ENCODE assay signal across 8 cellular contexts in genomic region chr17:45061606-45062205, GRCh38. TPM values are rescaled to one million over a fixed set of nuclear protein-coding genes. Genes with fewer than 3 reads are reported as not detected.
DNase-seq lines count a peak whose midpoint lies in the region; ATAC-seq and TF ChIP-seq lines count a peak whose summit lies in the region.

No MANE protein-coding gene starts in this region.

- H3K36me3 ChIP-seq in OCI-LY1 (ENCODE audit: insufficient read depth, low read length) (peaks cover 8% of the 10 kb centered on the region; the same call in 1 of the 2 replicates), endodermal cell (ENCODE audit: control insufficient read depth, insufficient read depth, low read length) (no peaks in the 10 kb centered on the region), neutrophil (no peaks in the 10 kb centered on the region)

- H3F3A ChIP-seq in OCI-LY1 (ENCODE audit: insufficient read depth, low read length), result no peaks in the 10 kb centered on the region

- CTCF ChIA-PET in CD4-positive, alpha-beta T cell (lab: Charles Lee), result interaction anchor here (1.0 to 1.3 kb wide), 3 partner anchors 11 to 74 kb away, joined by 5 to 6 read pairs (median 5); partner anchors contain the start of gene ACBD4

- peaks cover 9% of the 10 kb centered on the region for H3K36me3 Mint-ChIP-seq in CD4-positive, alpha-beta T cell (ENCODE audit: low read depth)
- H3K36me3 Mint-ChIP-seq in endodermal cell (ENCODE audit: low read depth), result peaks cover 7% of the 10 kb centered on the region

- H3K79me2 ChIP-seq in OCI-LY1 (ENCODE audit: insufficient read depth, low read length), result peaks cover 55% of the 10 kb centered on the region

- intact Hi-C loops in CD4-positive, alpha-beta T cell (cut with DNase I, micrococcal nuclease), result loop anchor here (1.0 to 5.0 kb wide), 6 partner anchors 10 to 256 kb away; partner anchors contain the start of genes DCAKD (in 1 of the 2), EFTUD2 (in 1 of the 2), HEXIM1 (in 1 of the 2) and HEXIM2 (in 1 of the 2)

- H3K27me3 ChIP-seq in CD4-positive, alpha-beta T cell (ENCODE audit: control insufficient read depth, insufficient read depth, low read length), result no peaks in the 10 kb centered on the region
- H3K27me3 ChIP-seq in OCI-LY1 (ENCODE audit: insufficient read depth, low read length) (no peaks in the 10 kb centered on the region), endodermal cell (ENCODE audit: control insufficient read depth, insufficient read depth, low read length, poor library complexity, severe bottlenecking) (no peaks in the 10 kb centered on the region), neutrophil (no peaks in the 10 kb centered on the region)

- no peak overlapping the region for H2AFZ ChIP-seq in OCI-LY1 (ENCODE audit: low read length)

- H3K9me2 ChIP-seq in OCI-LY1 (ENCODE audit: low read depth, low read length), result no peaks in the 10 kb centered on the region

- peak overlapping the region; percentile 95 for H3K4me3 ChIP-seq in OCI-LY1 (ENCODE audit: low read depth, low read length, poor library complexity, severe bottlenecking)
- peak overlapping the region; percentile 92 for H3K4me3 ChIP-seq in endodermal cell (ENCODE audit: low read length)
- peak overlapping the region; percentile 61 to 97 for H3K4me3 ChIP-seq in neutrophil (ENCODE audit: low read depth in 1 of 2, low read length in 1 of 2)

- WGBS in endodermal cell (ENCODE audit: insufficient coverage in 1 of 2, insufficient read length in 1 of 2), 2 experiments, result 17 to 37% methylated on average over 5 to 12 of the region's 15 CpGs

- H3K4me2 ChIP-seq in OCI-LY1 (ENCODE audit: low read length), result peak overlapping the region; percentile 86

- no peaks in the 10 kb centered on the region for H3K27me3 Mint-ChIP-seq in CD4-positive, alpha-beta T cell
- H3K27me3 Mint-ChIP-seq in endodermal cell (ENCODE audit: insufficient read depth), result no peaks in the 10 kb centered on the region

- no peak for ATAC-seq in CD4-positive, alpha-beta T cell (ENCODE audit: poor library complexity)
- ATAC-seq in esophagus mucosa (no peak), HG03045 (IDR thresholded peaks at IDR 0.05; ENCODE audit: unreplicated experiment) (no peak)

- H3K4me3 Mint-ChIP-seq in CD4-positive, alpha-beta T cell, result peak overlapping the region; percentile 100
- peak overlapping the region; percentile 91 for H3K4me3 Mint-ChIP-seq in endodermal cell

- no peak for TF ChIP-seq CTCF in CD4-positive, alpha-beta T cell (IDR thresholded peaks at IDR 0.05)
- TF ChIP-seq CTCF in OCI-LY1 (IDR thresholded peaks at IDR 0.05; ENCODE audit: low read length) (no peak), endodermal cell (conservative IDR thresholded peaks at IDR 0.05) (no peak), neutrophil (IDR thresholded peaks at IDR 0.05) (no peak)

- H3K9ac ChIP-seq in OCI-LY1 (ENCODE audit: low read length) (peak overlapping the region; percentile 98), endodermal cell (ENCODE audit: extremely low read depth, low read length, poor library complexity, severe bottlenecking) (peak overlapping the region; percentile 88)

- H3K27ac ChIP-seq in CD4-positive, alpha-beta T cell (ENCODE audit: low read depth, low read length), result peak overlapping the region; percentile 87
- H3K27ac ChIP-seq in OCI-LY1 (ENCODE audit: low read depth, low read length, poor library complexity, severe bottlenecking) (peak overlapping the region; percentile 82), endodermal cell (ENCODE audit: low read depth, low read length) (no peak overlapping the region), neutrophil (peak overlapping the region; percentile 92)

- peaks cover 55% of the 10 kb centered on the region for H3K4me1 Mint-ChIP-seq in CD4-positive, alpha-beta T cell (ENCODE audit: low read depth)
- peaks cover 15% of the 10 kb centered on the region for H3K4me1 Mint-ChIP-seq in endodermal cell

- no peak for DNase-seq in CD4-positive, alpha-beta T cell
- DNase-seq in endodermal cell (no peak), cortex of kidney (lab: John Stamatoyannopoulos, UW) (no peak), kidney glomerular epithelial cell (lab: John Stamatoyannopoulos, UW) (no peak)

- peaks cover 32% of the 10 kb centered on the region for H3K4me1 ChIP-seq in OCI-LY1 (ENCODE audit: insufficient read depth, low read length, severe bottlenecking)
- H3K4me1 ChIP-seq in endodermal cell (ENCODE audit: control insufficient read depth, insufficient read depth, low read length), result peaks cover 3% of the 10 kb centered on the region
- H3K4me1 ChIP-seq in neutrophil (ENCODE audit: control insufficient read depth in 1 of 2, insufficient read depth in 1 of 2, low read depth in 1 of 2, low read length in 1 of 2), result peaks cover 36 to 50% of the 10 kb centered on the region in 2 experiments

- POLR2A ChIA-PET in CD4-positive, alpha-beta T cell (lab: Charles Lee), result interaction anchor here (0.9 to 2.8 kb wide), 20 partner anchors 8 to 372 kb away, joined by 3 to 87 read pairs (median 5); partner anchors contain the start of genes ACBD4, CCDC43, DCAKD and EFTUD2

- H3K9me3 Mint-ChIP-seq in CD4-positive, alpha-beta T cell, result no peaks in the 10 kb centered on the region
- no peaks in the 10 kb centered on the region for H3K9me3 Mint-ChIP-seq in endodermal cell

- no peaks in the 10 kb centered on the region for H3K9me3 ChIP-seq in CD4-positive, alpha-beta T cell (ENCODE audit: control insufficient read depth, low read length)
- no peaks in the 10 kb centered on the region for H3K9me3 ChIP-seq in OCI-LY1 (ENCODE audit: low read length)
- no peaks in the 10 kb centered on the region for H3K9me3 ChIP-seq in endodermal cell (ENCODE audit: control insufficient read depth, low read length)
- H3K9me3 ChIP-seq in neutrophil, result no peaks in the 10 kb centered on the region

- no peaks in the 10 kb centered on the region for H4K20me1 ChIP-seq in OCI-LY1 (ENCODE audit: insufficient read depth, low read length)

- H3K27ac Mint-ChIP-seq in CD4-positive, alpha-beta T cell, result peak overlapping the region; percentile 92
- peak overlapping the region; percentile 100 for H3K27ac Mint-ChIP-seq in endodermal cell

RNA-seq across cellular contexts. Expression of gene NMT1, which starts 0.6 kb away (rescaled TPM):
- 10 to 100 TPM; 61.1 to 62.2 TPM for total RNA-seq in CD4-positive, alpha-beta T cell
- total RNA-seq in endodermal cell (100 to 1,000 TPM; 122 to 136 TPM), esophagus mucosa (63.0 TPM)
- 112 TPM for polyA plus RNA-seq in endodermal cell (2013, experiment 1 of 2)
- polyA plus RNA-seq in endodermal cell (2013, experiment 2 of 2), result 98.6 TPM

RNA-seq across cellular contexts. Expression of gene DCAKD, which starts 10.3 kb away (rescaled TPM):
- total RNA-seq in CD4-positive, alpha-beta T cell, result 10 to 100 TPM; 11.6 to 12.2 TPM
- total RNA-seq in endodermal cell, result 10 to 100 TPM; 54.5 to 69.4 TPM
- polyA plus RNA-seq in endodermal cell (2013, experiment 1 of 2), result 53.1 TPM
- 55.4 TPM for polyA plus RNA-seq in endodermal cell (2013, experiment 2 of 2)
- total RNA-seq in esophagus mucosa, result 19.5 TPM
